9 cellular contexts compared by ENCODE assay signal in the genomic region with DNA sequence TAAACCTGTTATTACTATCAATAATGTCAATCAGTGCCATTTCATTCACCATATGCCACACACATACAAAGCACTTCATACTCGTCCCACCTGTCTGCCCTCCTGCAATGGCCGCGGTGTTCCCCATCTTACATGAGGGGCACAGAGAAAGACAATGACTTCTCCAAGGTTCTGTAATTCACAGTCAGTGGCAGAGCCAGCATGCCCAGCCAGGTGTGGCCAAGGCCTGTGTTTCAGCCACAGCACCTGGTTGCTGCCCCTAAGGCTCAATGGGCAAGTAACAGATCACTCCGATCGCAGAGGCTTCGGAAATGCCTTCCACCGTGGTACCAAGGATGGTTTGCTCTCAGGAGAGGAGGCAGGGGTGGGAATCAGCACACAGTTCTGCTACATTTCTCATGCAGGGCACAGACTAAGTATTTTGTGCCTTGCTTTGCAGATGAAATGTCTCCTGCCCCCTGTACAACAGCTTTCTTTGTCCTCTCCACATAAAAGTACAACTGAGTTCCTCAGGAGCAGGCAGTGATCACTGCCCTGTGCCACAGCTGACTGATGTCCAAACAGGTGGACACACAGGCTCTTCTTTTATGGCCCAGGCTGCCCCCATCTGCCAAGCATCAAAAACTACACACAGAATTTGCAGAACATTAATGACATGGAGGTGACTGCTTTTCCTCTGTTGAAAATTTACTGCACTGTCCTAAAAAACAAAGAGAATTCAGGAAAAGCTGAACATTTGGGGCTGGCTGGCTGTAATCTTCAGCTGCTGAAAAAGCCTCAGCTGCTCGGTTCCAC. TPM values are rescaled to one million over a fixed set of nuclear protein-coding genes. Genes with fewer than 3 reads are reported as not detected.
DNase-seq lines count a peak whose midpoint lies in the region; FAIRE-seq and TF ChIP-seq lines count a peak whose summit lies in the region.
"Had no signal": no experiment of that assay in that cellular context is flagged by ENCODE, and none has a peak within 500 bp of the region (broad histone marks: within the 10 kb centered on the region; RNA-seq: fewer than 3 reads in every experiment).

No MANE protein-coding gene starts in this region.

- no peak for FAIRE-seq in frontal cortex (lab: Jason Lieb, UNC)

- POLR2A ChIA-PET in RWPE1 (lab: Yijun Ruan, JAX; ENCODE audit: low non-redundant PET) = no interaction called here

- intact Hi-C loops in esophagus muscularis mucosa (cut with DNase I) = loop anchor here (2.0 kb wide), 1 partner anchor 124 kb away; no protein-coding TSS in a partner anchor

- no peaks in the 10 kb centered on the region for H3K9me3 ChIP-seq in esophagus muscularis mucosa

- WGBS in esophagus muscularis mucosa = 82% methylated on average over 8 of the region's 8 CpGs

- no peaks in the 10 kb centered on the region for H3K36me3 ChIP-seq in esophagus muscularis mucosa

- no peak for TF ChIP-seq POLR2A in esophagus muscularis mucosa (IDR thresholded peaks at IDR 0.05; ENCODE audit: low read depth)

- TF ChIP-seq EP300 in esophagus muscularis mucosa (IDR thresholded peaks at IDR 0.05) = no peak

- CTCF ChIA-PET in RWPE1 (lab: Yijun Ruan, JAX) = interaction anchor here (0.6 to 1.0 kb wide), 4 partner anchors 9 to 198 kb away, joined by 3 to 4 read pairs (median 3); no protein-coding TSS in a partner anchor

- no peaks in the 10 kb centered on the region for H3K27me3 ChIP-seq in esophagus muscularis mucosa

- H3K4me1 ChIP-seq in esophagus muscularis mucosa = peaks cover 10 to 80% (median 57%) of the 10 kb centered on the region in 4 donors

- TF ChIP-seq CTCF in RWPE1 (conservative IDR thresholded peaks at IDR 0.05; ENCODE audit: low read depth) (no peak), esophagus muscularis mucosa (IDR thresholded peaks at IDR 0.05) (peak; percentile 44 to 55 (median 45))

- DNase-seq in D341Med (ENCODE audit: low spot score) (peak; percentile 47), RWPE1 (ENCODE audit: low spot score) (no peak), esophagus muscularis mucosa (ENCODE audit: extremely low spot score) (no peak), myocyte (ENCODE audit: low read depth) (peak; percentile 84), cortex of kidney (lab: John Stamatoyannopoulos, UW) (no peak), middle frontal gyrus (ENCODE audit: extremely low spot score, low spot score) (no peak), frontal cortex (ENCODE audit: low spot score in 2 of 2) (no peak), iPS-NIHi11 (ENCODE audit: low spot score) (no peak)
- DNase-seq: NK-92 treated with Interleukin-12 subunit alpha and Interleukin-12 subunit beta, amount 100 ng/mL, for 24 hours had no signal

- no peak overlapping the region for H3K4me3 ChIP-seq in esophagus muscularis mucosa

- H3K27ac ChIP-seq in RWPE1 = peak overlapping the region; percentile 77
- H3K27ac ChIP-seq in esophagus muscularis mucosa (replicated peaks in 1 of 4) = peak overlapping the region; percentile 11 to 59 (median 50)

RNA-seq across cellular contexts. Expression of a gene that starts 10.8 kb away (rescaled TPM):
- total RNA-seq in esophagus muscularis mucosa = 10 to 100 TPM; 37.8 to 71.3 (median 50.9) TPM
- total RNA-seq in myocyte = 30.8 and 50.5 TPM in 2 replicates
- polyA plus RNA-seq in myocyte (2012) = 43.2 TPM
- total RNA-seq in frontal cortex = 45.2 TPM

Comparison
In these comparisons a context has a peak if more than half of its experiments do, and no peak if none do; other contexts are left out.
1. DNase-seq: peak in D341Med (single experiment) and myocyte (single experiment); none in RWPE1 (single experiment), esophagus muscularis mucosa (single experiment), cortex of kidney (single experiment), middle frontal gyrus (single experiment), frontal cortex (0 of 2) and iPS-NIHi11 (single experiment).